In genomic region chr4:88880501-88881226, GRCh38 we compare ENCODE assay signal across 13 cellular contexts.
A peak's percentile ranks its signal among the peaks of the same experiment; 100 is the strongest.
DNase-seq lines count a peak whose midpoint lies in the region; ATAC-seq and TF ChIP-seq lines count a peak whose summit lies in the region.
"Had no signal": no experiment of that assay in that cellular context is flagged by ENCODE, and none has a peak within 500 bp of the region (broad histone marks: within the 10 kb centered on the region; RNA-seq: fewer than 3 reads in every experiment).

No MANE protein-coding gene starts in this region.

- TF ChIP-seq CTCF in WTC11 (IDR thresholded peaks at IDR 0.05), result no peak
- no peak for TF ChIP-seq CTCF in progenitor cell of endocrine pancreas (IDR thresholded peaks at IDR 0.05; ENCODE audit: unreplicated experiment)
- TF ChIP-seq CTCF in Caco-2 (IDR thresholded peaks at IDR 0.05; ENCODE audit: insufficient read depth in 1 of 2, low read depth in 1 of 2, low read length in 1 of 2, severe bottlenecking in 1 of 2, unreplicated experiment in 1 of 2), result no peak

- DNase-seq in DMS 273 (lab: John Stamatoyannopoulos, UW; ENCODE audit: unreplicated experiment) (peak; percentile 53), DMS 273 treated with DMSO at 0.1 percent for 48 hours (lab: John Stamatoyannopoulos, UW) (no peak), NCI-H146 treated with DMSO at 0.1 percent for 48 hours (lab: John Stamatoyannopoulos, UW; ENCODE audit: unreplicated experiment) (peak; percentile 3), WTC11 (ENCODE audit: low spot score) (no peak), progenitor cell of endocrine pancreas (ENCODE audit: low spot score, unreplicated experiment) (no peak), ACHN (no peak), Caco-2 (no peak)
- DNase-seq: activated CD8-positive, alpha-beta memory T cell treated with anti-CD3 and anti-CD28 coated beads, Interleukin-2, amount 50 U/mL, for 48 hours; foreskin keratinocyte; NCI-H2171 treated with DMSO at 0.1 percent for 48 hours; small intestine had no signal

- no peaks in the 10 kb centered on the region for H3K9me3 ChIP-seq in Caco-2

- H3K4me1 Mint-ChIP-seq in WTC11, result peaks cover 18% of the 10 kb centered on the region
- H3K4me1 Mint-ChIP-seq in progenitor cell of endocrine pancreas (ENCODE audit: low read depth), result peaks cover 5% of the 10 kb centered on the region
- no peaks in the 10 kb centered on the region for H3K4me1 Mint-ChIP-seq in Caco-2 (ENCODE audit: low read depth, unreplicated experiment)

- H3K27me3 Mint-ChIP-seq in WTC11 (ENCODE audit: low read depth), result no peaks in the 10 kb centered on the region
- no peaks in the 10 kb centered on the region for H3K27me3 Mint-ChIP-seq in progenitor cell of endocrine pancreas
- no peaks in the 10 kb centered on the region for H3K27me3 Mint-ChIP-seq in Caco-2 (ENCODE audit: insufficient read depth, unreplicated experiment)

- no peak overlapping the region for H3K4me3 ChIP-seq in Caco-2 (ENCODE audit: low read depth, low read length)
- H3K4me3 ChIP-seq: tibial nerve had no signal

- H3K27me3 ChIP-seq in Caco-2 (replicated peaks; ENCODE audit: control insufficient read depth, insufficient read depth, low read length), result no peaks in the 10 kb centered on the region
- H3K27me3 ChIP-seq: foreskin keratinocyte, tibial nerve had no signal

- H3K4me1 ChIP-seq in Caco-2, result peaks cover 6% of the 10 kb centered on the region; the same call in 1 of the 2 replicates
- H3K4me1 ChIP-seq: foreskin keratinocyte had no signal

- H3K9me3 Mint-ChIP-seq in WTC11 (0 out of 2 replicates have a peak, but pooled peaks cover 5% of the 10 kb centered on the region), progenitor cell of endocrine pancreas (ENCODE audit: low read depth) (peaks cover 26% of the 10 kb centered on the region), Caco-2 (ENCODE audit: unreplicated experiment) (no peaks in the 10 kb centered on the region)

- peak overlapping the region; percentile 58 for H3K27ac Mint-ChIP-seq in WTC11
- H3K27ac Mint-ChIP-seq in progenitor cell of endocrine pancreas, result peak overlapping the region; percentile 35
- H3K27ac Mint-ChIP-seq in Caco-2 (ENCODE audit: unreplicated experiment), result no peak overlapping the region

- ATAC-seq in WTC11, result peak; percentile 46
- ATAC-seq in HG03469 (IDR thresholded peaks at IDR 0.05; ENCODE audit: unreplicated experiment), result no peak
- ATAC-seq: foreskin keratinocyte had no signal

- CTCF ChIA-PET in WTC11 (lab: Charles Lee), result interaction anchor here (0.6 kb wide), 1 partner anchor 12 kb away, joined by 3 read pairs; no protein-coding TSS in a partner anchor
- CTCF ChIA-PET in Caco-2 (lab: Charles Lee), result no interaction called here

- BruUV-seq in Caco-2 (replicated peaks; lab: Mats Ljungman, UMichigan), result no TSS peak

- H3K36me3 Mint-ChIP-seq in WTC11 (0 out of 2 replicates have a peak, but pooled peaks cover 1% of the 10 kb centered on the region), progenitor cell of endocrine pancreas (ENCODE audit: insufficient read depth) (peaks cover under 1% of the 10 kb centered on the region), Caco-2 (ENCODE audit: insufficient read depth, unreplicated experiment) (no peaks in the 10 kb centered on the region)

- in situ Hi-C loops in ACHN (cut with HindIII; ENCODE audit: low pct_ligation_motif_present, low pct_unique_long_range_greater_than_20kb, low sequenced_read_pairs), result no loop called here

- no peak overlapping the region for H3K4me3 Mint-ChIP-seq in WTC11
- no peak overlapping the region for H3K4me3 Mint-ChIP-seq in progenitor cell of endocrine pancreas (ENCODE audit: low read depth)
- H3K4me3 Mint-ChIP-seq in Caco-2 (ENCODE audit: unreplicated experiment), result no peak overlapping the region

- intact Hi-C loops in Caco-2 (cut with micrococcal nuclease; ENCODE audit: unreplicated experiment), result no loop called here

- POLR2A ChIA-PET in WTC11 (lab: Charles Lee) (no interaction called here), Caco-2 (lab: Charles Lee) (no interaction called here)

- no peaks in the 10 kb centered on the region for H3K36me3 ChIP-seq in Caco-2 (ENCODE audit: control insufficient read depth, insufficient read depth, low read length)
- H3K36me3 ChIP-seq: tibial nerve had no signal

TF ChIP-seq in WTC11, 78 proteins besides CTCF, POLR2A, EP300 and RAD21 (continues in another document):
- TF ChIP-seq ARID4B (CRISPR knock-in tag; IDR thresholded peaks at IDR 0.05; ENCODE audit: borderline replicate concordance), result no peak
- no peak for TF ChIP-seq USF1 (CRISPR knock-in tag; IDR thresholded peaks at IDR 0.05)
- TF ChIP-seq ZNF281 (CRISPR knock-in tag; IDR thresholded peaks at IDR 0.05), result no peak
- no peak for TF ChIP-seq KAT7 (CRISPR knock-in tag; IDR thresholded peaks at IDR 0.05; ENCODE audit: borderline replicate concordance)
- no peak for TF ChIP-seq ATF6 (CRISPR knock-in tag; IDR thresholded peaks at IDR 0.05)

Comparison
In these comparisons a context has a peak if more than half of its experiments do, and no peak if none do; other contexts are left out.
1. DNase-seq: peak in DMS 273 (single experiment) and NCI-H146 treated with DMSO at 0.1 percent for 48 hours (single experiment); none in DMS 273 treated with DMSO at 0.1 percent for 48 hours (single experiment), WTC11 (single experiment), progenitor cell of endocrine pancreas (single experiment), ACHN (single experiment) and Caco-2 (0 of 2).